Comparison of ENCODE assay signal across 24 cellular contexts in genomic region chr6:62541502-62541901, GRCh38.
"Had no signal": no experiment of that assay in that cellular context is flagged by ENCODE, and none has a peak within 500 bp of the region (broad histone marks: within the 10 kb centered on the region; RNA-seq: fewer than 3 reads in every experiment).

No MANE protein-coding gene starts in this region.

- ATAC-seq: effector memory CD8-positive, alpha-beta T cell; esophagus mucosa; gastrocnemius medialis; heart right ventricle; left cardiac atrium; left lung; left ventricle myocardium superior; mucosa of descending colon had no signal

- H3K27me3 ChIP-seq: colonic mucosa, esophagus squamous epithelium, gastrocnemius medialis, heart right ventricle, left lung had no signal

- H3K27ac ChIP-seq: colonic mucosa, epithelial cell of prostate, esophagus squamous epithelium, gastrocnemius medialis, heart right ventricle, left lung, lower lobe of right lung had no signal

- H3K4me3 Mint-ChIP-seq: dendritic cell treated with granulocyte-macrophage colony-stimulating factor and Interleukin-4, amounts not matched to agents 40 ng/mL and 50 ng/mL, for 4 days; effector memory CD8-positive, alpha-beta T cell; endodermal cell; mesothelial cell of epicardium had no signal

- H3K4me1 Mint-ChIP-seq: endodermal cell had no signal

- H3K36me3 ChIP-seq: colonic mucosa, esophagus squamous epithelium, gastrocnemius medialis, heart right ventricle, left lung, lower lobe of right lung had no signal

- H3K4me1 ChIP-seq: colonic mucosa, esophagus squamous epithelium, gastrocnemius medialis, heart right ventricle, left lung, lower lobe of right lung had no signal

- H3K27ac Mint-ChIP-seq: dendritic cell treated with granulocyte-macrophage colony-stimulating factor and Interleukin-4, amounts not matched to agents 40 ng/mL and 50 ng/mL, for 4 days; effector memory CD8-positive, alpha-beta T cell; mesothelial cell of epicardium had no signal

- H3K27me3 Mint-ChIP-seq: dendritic cell treated with granulocyte-macrophage colony-stimulating factor and Interleukin-4, amounts not matched to agents 40 ng/mL and 50 ng/mL, for 4 days; effector memory CD8-positive, alpha-beta T cell had no signal

- H3K4me3 ChIP-seq: colonic mucosa, esophagus squamous epithelium, gastrocnemius medialis, heart right ventricle, left lung, lower lobe of right lung, mucosa of descending colon had no signal

- DNase-seq: colonic mucosa; cortex of kidney; effector CD8-positive, alpha-beta T cell; effector memory CD8-positive, alpha-beta T cell; endodermal cell; erythroblast; esophagus squamous epithelium; foreskin fibroblast; foreskin melanocyte; gastrocnemius medialis; glutamatergic neuron; head of caudate nucleus; heart right ventricle; hippocampal formation; left cardiac atrium; left ventricle myocardium superior; lower lobe of right lung; mesenchymal stem cell; mucosa of descending colon had no signal

- H3K36me3 Mint-ChIP-seq: mesothelial cell of epicardium had no signal

- H3K9me3 Mint-ChIP-seq: endodermal cell, mesothelial cell of epicardium had no signal

- H3K9me3 ChIP-seq: colonic mucosa, esophagus squamous epithelium, gastrocnemius medialis, heart right ventricle, left lung, lower lobe of right lung, mucosa of descending colon had no signal
